16 cellular contexts compared by ENCODE assay signal in the genomic region with DNA sequence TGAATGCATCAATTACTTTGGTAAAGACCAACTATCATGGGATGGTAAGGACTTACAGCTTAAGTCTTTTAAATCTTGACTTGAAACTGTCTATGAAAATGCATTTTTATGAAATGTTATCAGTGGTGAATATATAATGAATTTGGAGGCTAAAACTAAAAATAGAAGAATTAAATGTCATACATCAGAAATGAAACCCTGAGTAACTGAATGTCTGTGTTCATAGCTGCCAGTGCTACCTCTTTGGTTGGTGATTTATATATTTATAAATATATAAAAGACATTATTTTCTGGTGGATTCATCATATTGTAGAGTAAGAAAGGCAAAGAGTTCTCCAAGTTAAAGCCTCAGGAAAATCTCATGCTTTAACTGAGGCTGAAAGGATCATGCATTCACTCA. TPM values are rescaled to one million over a fixed set of nuclear protein-coding genes. Genes with fewer than 3 reads are reported as not detected.
DNase-seq lines count a peak whose midpoint lies in the region; ATAC-seq and TF ChIP-seq lines count a peak whose summit lies in the region.
"Had no signal": no experiment of that assay in that cellular context is flagged by ENCODE, and none has a peak within 500 bp of the region (broad histone marks: within the 10 kb centered on the region; RNA-seq: fewer than 3 reads in every experiment).

No MANE protein-coding gene starts in this region.

- CTCF ChIA-PET in activated naive CD4-positive, alpha-beta T cell treated with anti-CD3 and anti-CD28 coated beads for 36 hours (lab: Charles Lee), result interaction anchor here (0.6 to 0.9 kb wide), 3 partner anchors 14 to 85 kb away, joined by 3 read pairs; no protein-coding TSS in a partner anchor
- CTCF ChIA-PET in T-cell (lab: Charles Lee), result interaction anchor here (0.6 to 1.4 kb wide), 5 partner anchors 8 to 193 kb away, joined by 3 to 8 read pairs (median 4); partner anchors contain the start of genes LPCAT4 (in 1 of the 2), NOP10 (in 1 of the 2) and NUTM1 (in 1 of the 2)

- H3K4me1 ChIP-seq in aorta (ENCODE audit: control insufficient read depth in 1 of 2, insufficient read depth in 2 of 2, low read length in 2 of 2), result peaks cover 0 to 3% of the 10 kb centered on the region in 2 donors

- peaks cover 62% of the 10 kb centered on the region for H3K4me1 Mint-ChIP-seq in activated naive CD4-positive, alpha-beta T cell treated with anti-CD3 and anti-CD28 coated beads for 36 hours (ENCODE audit: low read depth)
- H3K4me1 Mint-ChIP-seq in T-cell, result peaks cover 53 to 71% (median 63%) of the 10 kb centered on the region in 3 donors
- peaks cover 35% of the 10 kb centered on the region for H3K4me1 Mint-ChIP-seq in memory B cell
- H3K4me1 Mint-ChIP-seq in glutamatergic neuron (ENCODE audit: low read depth, unreplicated experiment), result no peaks in the 10 kb centered on the region
- H3K4me1 Mint-ChIP-seq: H9 had no signal

- intact Hi-C loops in activated naive CD4-positive, alpha-beta T cell treated with anti-CD3 and anti-CD28 coated beads for 36 hours (cut with micrococcal nuclease), result no loop called here
- intact Hi-C loops in aorta (cut with DNase I), result no loop called here

- TF ChIP-seq CTCF in glutamatergic neuron (IDR thresholded peaks at IDR 0.05; ENCODE audit: partially characterized antibody, unreplicated experiment), result no peak

- H3K9me3 ChIP-seq in aorta (ENCODE audit: control insufficient read depth, low read length), result no peaks in the 10 kb centered on the region

- no peak for DNase-seq in activated naive CD4-positive, alpha-beta T cell treated with anti-CD3 and anti-CD28 coated beads for 36 hours
- DNase-seq in activated naive CD4-positive, alpha-beta T cell (lab: John Stamatoyannopoulos, UW), result no peak
- DNase-seq in T-cell (no peak), memory B cell (ENCODE audit: low spot score in 2 of 2) (no peak), glutamatergic neuron (no peak), aorta (no peak)
- DNase-seq: DMS 273 treated with DMSO at 0.1 percent for 48 hours, H9, KG1, NCI-H1105, NCI-H187, NCI-H446, PC-9 had no signal

- peak overlapping the region in 1 of 2 donors; percentile 57 for H3K27ac ChIP-seq in aorta (ENCODE audit: low read depth in 1 of 2, low read length in 2 of 2)
- H3K27ac ChIP-seq: PC-9 had no signal

- no peaks in the 10 kb centered on the region for H3K27me3 Mint-ChIP-seq in activated naive CD4-positive, alpha-beta T cell treated with anti-CD3 and anti-CD28 coated beads for 36 hours (ENCODE audit: low read depth)
- H3K27me3 Mint-ChIP-seq in T-cell (no peaks in the 10 kb centered on the region), memory B cell (no peaks in the 10 kb centered on the region), glutamatergic neuron (ENCODE audit: unreplicated experiment) (no peaks in the 10 kb centered on the region)

- ATAC-seq in T-cell (replicated peaks in 1 of 4) (no peak), memory B cell (ENCODE audit: low read depth) (no peak), GM18498 (IDR thresholded peaks at IDR 0.05; ENCODE audit: unreplicated experiment) (no peak), aorta (ENCODE audit: low FRiP score) (no peak)

- peak overlapping the region; percentile 26 for H3K4me3 Mint-ChIP-seq in activated naive CD4-positive, alpha-beta T cell treated with anti-CD3 and anti-CD28 coated beads for 36 hours
- H3K4me3 Mint-ChIP-seq in T-cell (no peak overlapping the region), memory B cell (no peak overlapping the region), glutamatergic neuron (ENCODE audit: unreplicated experiment) (no peak overlapping the region)
- H3K4me3 Mint-ChIP-seq: H9 had no signal

- H3K9me3 Mint-ChIP-seq in activated naive CD4-positive, alpha-beta T cell treated with anti-CD3 and anti-CD28 coated beads for 36 hours, result no peaks in the 10 kb centered on the region
- H3K9me3 Mint-ChIP-seq in T-cell (no peaks in the 10 kb centered on the region), memory B cell (peaks cover 2% of the 10 kb centered on the region), glutamatergic neuron (ENCODE audit: unreplicated experiment) (no peaks in the 10 kb centered on the region)

- H3K36me3 ChIP-seq in aorta (ENCODE audit: control insufficient read depth in 1 of 2, insufficient read depth in 2 of 2, low read length in 1 of 2), result no peaks in the 10 kb centered on the region

- POLR2A ChIA-PET in T-cell (lab: Charles Lee), result interaction anchor here (0.5 to 0.6 kb wide), 3 partner anchors 12 to 287 kb away, joined by 3 to 12 read pairs (median 3); no protein-coding TSS in a partner anchor

- peaks cover 2% of the 10 kb centered on the region for H3K36me3 Mint-ChIP-seq in activated naive CD4-positive, alpha-beta T cell treated with anti-CD3 and anti-CD28 coated beads for 36 hours (ENCODE audit: low read depth)
- H3K36me3 Mint-ChIP-seq in T-cell (no peaks in the 10 kb centered on the region), memory B cell (peaks cover 10% of the 10 kb centered on the region), glutamatergic neuron (ENCODE audit: unreplicated experiment) (peaks cover 5% of the 10 kb centered on the region)

- no peak overlapping the region for H3K4me3 ChIP-seq in aorta (ENCODE audit: low read length in 2 of 2)
- H3K4me3 ChIP-seq: PC-9 had no signal

- no peaks in the 10 kb centered on the region for H3K27me3 ChIP-seq in aorta (ENCODE audit: control insufficient read depth in 1 of 2, insufficient read depth in 2 of 2, low read length in 1 of 2)

- peak overlapping the region; percentile 91 for H3K27ac Mint-ChIP-seq in activated naive CD4-positive, alpha-beta T cell treated with anti-CD3 and anti-CD28 coated beads for 36 hours
- H3K27ac Mint-ChIP-seq in T-cell (peak overlapping the region; percentile 1 to 84), memory B cell (peak overlapping the region; percentile 38), glutamatergic neuron (ENCODE audit: unreplicated experiment) (no peak overlapping the region)
- H3K27ac Mint-ChIP-seq: H9 had no signal

RNA-seq across cellular contexts. Expression of gene SLC12A6, which starts 12.2 kb away (rescaled TPM):
- 10 to 100 TPM; 24.6 to 28.7 TPM for total RNA-seq in activated naive CD4-positive, alpha-beta T cell treated with anti-CD3 and anti-CD28 coated beads for 36 hours
- total RNA-seq in T-cell (100 to 1,000 TPM in 1 of 5 donors, 10 to 100 TPM in 4; 71.2 to 103 (median 77.8) TPM), glutamatergic neuron (ENCODE audit: unreplicated experiment) (43.3 TPM), aorta (10 to 100 TPM; 40.5 to 46.0 TPM)
- 10 to 100 TPM; 14.8 to 20.0 TPM for polyA plus RNA-seq in aorta

RNA-seq across cellular contexts. Expression of gene NOP10, which starts 17.6 kb away (rescaled TPM):
- 100 to 1,000 TPM; 220 to 227 TPM for total RNA-seq in activated naive CD4-positive, alpha-beta T cell treated with anti-CD3 and anti-CD28 coated beads for 36 hours
- total RNA-seq in T-cell, result 10 to 100 TPM; 38.2 to 88.9 (median 68.8) TPM
- total RNA-seq in glutamatergic neuron (ENCODE audit: unreplicated experiment), result 137 TPM
- 100 to 1,000 TPM in 1 of 2 donors, 10 to 100 TPM in 1; 95.6 to 105 TPM for total RNA-seq in aorta
- polyA plus RNA-seq in aorta, result 100 to 1,000 TPM; 167 to 284 TPM

RNA-seq across cellular contexts. Expression of gene NUTM1, which starts 17.7 kb away (rescaled TPM):
- under 1 TPM in 1 of 2 experiments, not detected in 1; 0.05 TPM for total RNA-seq in activated naive CD4-positive, alpha-beta T cell treated with anti-CD3 and anti-CD28 coated beads for 36 hours
- total RNA-seq in T-cell (not detected), glutamatergic neuron (ENCODE audit: unreplicated experiment) (not detected), aorta (not detected)
- polyA plus RNA-seq in aorta, result not detected
- total RNA-seq: Daoy, MCF 10A, PC-9 had no signal

RNA-seq across cellular contexts. Expression of gene LPCAT4, which starts 41.6 kb away (rescaled TPM):
- total RNA-seq in activated naive CD4-positive, alpha-beta T cell treated with anti-CD3 and anti-CD28 coated beads for 36 hours, result 10 to 100 TPM; 63.5 to 66.8 TPM
- 100 to 1,000 TPM in 1 of 5 donors, 10 to 100 TPM in 4; 60.8 to 115 (median 91.1) TPM for total RNA-seq in T-cell
- 107 TPM for total RNA-seq in glutamatergic neuron (ENCODE audit: unreplicated experiment)
- 10 to 100 TPM; 32.1 to 78.6 TPM for total RNA-seq in aorta
- 10 to 100 TPM in 1 of 2 donors, 1 to 10 TPM in 1; 7.6 to 37.5 TPM for polyA plus RNA-seq in aorta
